ENCODE assay signal across 28 cellular contexts in the genomic region with DNA sequence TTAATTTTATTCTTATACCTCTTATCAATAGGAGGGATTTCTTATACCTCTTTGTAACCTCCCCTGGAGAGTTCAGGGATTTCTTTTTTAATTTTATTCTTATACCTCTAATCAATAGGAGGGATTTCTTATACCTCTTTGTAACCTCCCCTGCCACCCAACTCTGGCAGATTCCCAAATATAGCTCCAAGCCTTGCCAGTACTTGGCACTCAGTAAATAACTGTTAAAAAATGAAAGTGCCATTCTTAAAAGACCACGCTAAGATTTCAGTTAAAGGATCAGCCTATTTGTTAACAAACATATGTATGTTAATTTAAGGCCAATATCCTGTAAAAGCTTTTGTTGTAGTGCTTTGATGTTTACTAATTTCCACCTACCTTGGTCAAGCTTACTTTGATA. TPM values are rescaled to one million over a fixed set of nuclear protein-coding genes. Genes with fewer than 3 reads are reported as not detected.
DNase-seq lines count a peak whose midpoint lies in the region; ATAC-seq, FAIRE-seq and TF ChIP-seq lines count a peak whose summit lies in the region.
"Had no signal": no experiment of that assay in that cellular context is flagged by ENCODE, and none has a peak within 500 bp of the region (broad histone marks: within the 10 kb centered on the region; RNA-seq: fewer than 3 reads in every experiment).

No MANE protein-coding gene starts in this region.

- DNase-seq in HepG2 (ENCODE audit: low spot score), result no peak
- no peak for DNase-seq in right lobe of liver
- no peak for DNase-seq in T-helper 17 cell
- no peak for DNase-seq in naive thymus-derived CD4-positive, alpha-beta T cell
- no peak for DNase-seq in DMS114 treated with DMSO at 0.1 percent for 48 hours (lab: John Stamatoyannopoulos, UW; ENCODE audit: unreplicated experiment)
- no peak for DNase-seq in NCI-H2107 treated with DMSO at 0.1 percent for 48 hours (lab: John Stamatoyannopoulos, UW; ENCODE audit: unreplicated experiment)
- DNase-seq in endodermal cell, result no peak
- DNase-seq: amniotic stem cell; DMS53; foreskin melanocyte; GDM1; Kasumi-1; left colon; naive B cell; NCI-H1105 treated with DMSO at 0.1 percent for 48 hours; NCI-H2081; NCI-H345; NCI-H748 treated with DMSO at 0.1 percent for 48 hours; ovary; stimulated activated CD4-positive, alpha-beta T cell treated with anti-CD3 and anti-CD28 coated beads, Interleukin-4, amount 100 ng/mL, for 1 hour; stimulated activated naive CD4-positive, alpha-beta T cell had no signal

- no peaks in the 10 kb centered on the region for H3K27me3 Mint-ChIP-seq in T-helper 17 cell
- H3K27me3 Mint-ChIP-seq in naive thymus-derived CD4-positive, alpha-beta T cell, result no peaks in the 10 kb centered on the region
- peaks cover 3% of the 10 kb centered on the region for H3K27me3 Mint-ChIP-seq in endodermal cell (ENCODE audit: insufficient read depth)
- H3K27me3 Mint-ChIP-seq: naive B cell had no signal

- intact Hi-C loops in HepG2 (cut with micrococcal nuclease; ENCODE audit: unreplicated experiment) (no loop called here), right lobe of liver (cut with DNase I) (no loop called here)
- intact Hi-C loops in naive thymus-derived CD4-positive, alpha-beta T cell (cut with micrococcal nuclease), result loop anchor here in 1 of 2 donors (5.0 kb wide), 1 partner anchor 84 kb away; the partner anchor contains the start of gene CREG2

- peaks cover 97% of the 10 kb centered on the region for H3K79me2 ChIP-seq in HepG2 (ENCODE audit: insufficient read depth, low read length)

- no peak overlapping the region for H3K27ac ChIP-seq in HepG2 (ENCODE audit: extremely low read length, insufficient read depth, low read length)
- H3K27ac ChIP-seq in right lobe of liver, result no peak overlapping the region
- H3K27ac ChIP-seq in naive thymus-derived CD4-positive, alpha-beta T cell (ENCODE audit: low read depth, low read length), result peak overlapping the region; percentile 26
- no peak overlapping the region for H3K27ac ChIP-seq in endodermal cell (ENCODE audit: low read depth, low read length)
- H3K27ac ChIP-seq: breast epithelium, esophagus muscularis mucosa, HL-60, ovary, right atrium auricular region had no signal

- peaks cover 80% of the 10 kb centered on the region for H4K20me1 ChIP-seq in HepG2 (ENCODE audit: insufficient read depth, low read length)

- H3K4me3 Mint-ChIP-seq in T-helper 17 cell (peak overlapping the region; percentile 100), endodermal cell (no peak overlapping the region)
- H3K4me3 Mint-ChIP-seq in naive thymus-derived CD4-positive, alpha-beta T cell, result peak overlapping the region; percentile 27 to 99 (median 92)

- TF ChIP-seq EP300 in HepG2 (IDR thresholded peaks at IDR 0.05; ENCODE audit: low read depth in 2 of 2, low read length in 2 of 2) (no peak), HepG2 (CRISPR knock-in tag; IDR thresholded peaks at IDR 0.05; ENCODE audit: borderline replicate concordance) (no peak)

- ATAC-seq in HepG2 (no peak), right lobe of liver (no peak), T-helper 17 cell (no peak)
- no peak for ATAC-seq in naive thymus-derived CD4-positive, alpha-beta T cell
- ATAC-seq: left colon, Right ventricle myocardium inferior had no signal

- H3K9me3 Mint-ChIP-seq in naive thymus-derived CD4-positive, alpha-beta T cell, result no peaks in the 10 kb centered on the region
- H3K9me3 Mint-ChIP-seq in endodermal cell, result no peaks in the 10 kb centered on the region
- H3K9me3 Mint-ChIP-seq: activated T-helper 2 cell treated with anti-CD3 and anti-CD28 coated beads, Interferon-gamma antibody, Interleukin-2, Interleukin-4, amounts not matched to agents 10 μg/mL and 5 μg/mL and 100 μg/mL, durations not matched to agents 14 hours and 24 hours and 36 hours; naive B cell had no signal

- H3K9ac ChIP-seq in HepG2 (ENCODE audit: insufficient read depth, low read depth, low read length) (no peak overlapping the region), endodermal cell (ENCODE audit: extremely low read depth, low read length, poor library complexity, severe bottlenecking) (no peak overlapping the region)

- H3K4me2 ChIP-seq in HepG2 (ENCODE audit: low read depth, low read length), result peak overlapping the region; percentile 82

- H3K36me3 ChIP-seq in HepG2 (replicated peaks in 1 of 2; ENCODE audit: control insufficient read depth in 1 of 2, insufficient read depth in 2 of 2, low read length in 2 of 2), result peaks cover 0 to 45% of the 10 kb centered on the region in 2 experiments; a peak in 4 of 5 replicates
- H3K36me3 ChIP-seq in right lobe of liver, result no peaks in the 10 kb centered on the region
- H3K36me3 ChIP-seq in naive thymus-derived CD4-positive, alpha-beta T cell (ENCODE audit: control insufficient read depth in 2 of 3, insufficient read depth in 3 of 3, low read length in 3 of 3), result peaks cover 0 to 5% (median 0%) of the 10 kb centered on the region in 3 experiments
- H3K36me3 ChIP-seq in endodermal cell (ENCODE audit: control insufficient read depth, insufficient read depth, low read length), result no peaks in the 10 kb centered on the region
- H3K36me3 ChIP-seq: breast epithelium, ovary had no signal

- CTCF ChIA-PET in HepG2 (lab: Yijun Ruan, JAX; ENCODE audit: low intra/inter-chr PET ratio, low total read pairs), result no interaction called here
- CTCF ChIA-PET in naive thymus-derived CD4-positive, alpha-beta T cell (lab: Charles Lee), result interaction anchor here (1.0 kb wide), 1 partner anchor 38 kb away, joined by 4 read pairs; no protein-coding TSS in a partner anchor

- TF ChIP-seq CTCF in HepG2 (CRISPR knock-in tag; IDR thresholded peaks at IDR 0.05), result no peak
- TF ChIP-seq CTCF in right lobe of liver (IDR thresholded peaks at IDR 0.05), result no peak
- no peak for TF ChIP-seq CTCF in endodermal cell (conservative IDR thresholded peaks at IDR 0.05)

- H3K9me3 ChIP-seq in HepG2 (ENCODE audit: low read length) (no peaks in the 10 kb centered on the region), right lobe of liver (no peaks in the 10 kb centered on the region), T-helper 17 cell (ENCODE audit: control insufficient read depth, low read length, poor library complexity, severe bottlenecking) (no peaks in the 10 kb centered on the region), endodermal cell (ENCODE audit: control insufficient read depth, low read length) (no peaks in the 10 kb centered on the region)
- no peaks in the 10 kb centered on the region for H3K9me3 ChIP-seq in naive thymus-derived CD4-positive, alpha-beta T cell (ENCODE audit: control insufficient read depth in 2 of 3, low read length in 3 of 3)
- H3K9me3 ChIP-seq: breast epithelium, esophagus muscularis mucosa, ovary, right atrium auricular region had no signal

- no peak for TF ChIP-seq POLR2A in HepG2 (IDR thresholded peaks at IDR 0.05; ENCODE audit: insufficient read depth in 1 of 2, low read depth in 2 of 2, low read length in 2 of 2)
- TF ChIP-seq POLR2A in right lobe of liver (IDR thresholded peaks at IDR 0.05), result no peak

- BruUV-seq in HepG2 (replicated peaks; lab: Mats Ljungman, UMichigan), result no TSS peak

- H3K4me1 Mint-ChIP-seq in T-helper 17 cell (peaks cover 51% of the 10 kb centered on the region), endodermal cell (peaks cover 35% of the 10 kb centered on the region)
- H3K4me1 Mint-ChIP-seq in naive thymus-derived CD4-positive, alpha-beta T cell, result peaks cover 54 to 84% (median 77%) of the 10 kb centered on the region in 7 donors

- no peak overlapping the region; a peak in 1 of 6 replicates for H3K4me3 ChIP-seq in HepG2 (replicated peaks in 1 of 3; ENCODE audit: insufficient read depth in 1 of 3, low read depth in 2 of 3, low read length in 3 of 3)
- no peak overlapping the region for H3K4me3 ChIP-seq in right lobe of liver
- no peak overlapping the region for H3K4me3 ChIP-seq in naive thymus-derived CD4-positive, alpha-beta T cell (ENCODE audit: low read length)
- H3K4me3 ChIP-seq in endodermal cell (ENCODE audit: low read length), result no peak overlapping the region
- H3K4me3 ChIP-seq: breast epithelium, esophagus muscularis mucosa, ovary, right atrium auricular region had no signal

- no peak for FAIRE-seq in HepG2 (lab: Jason Lieb, UNC)
- FAIRE-seq: colon had no signal

- H3K27me3 ChIP-seq in HepG2 (ENCODE audit: control insufficient read depth in 1 of 2, insufficient read depth in 2 of 2, low read length in 2 of 2), result no peaks in the 10 kb centered on the region; a peak in 1 of 5 replicates
- no peaks in the 10 kb centered on the region for H3K27me3 ChIP-seq in right lobe of liver
- H3K27me3 ChIP-seq in naive thymus-derived CD4-positive, alpha-beta T cell (ENCODE audit: control insufficient read depth in 2 of 2, insufficient read depth in 2 of 2, low read length in 2 of 2), result no peaks in the 10 kb centered on the region
- no peaks in the 10 kb centered on the region for H3K27me3 ChIP-seq in endodermal cell (ENCODE audit: control insufficient read depth, insufficient read depth, low read length, poor library complexity, severe bottlenecking)
- H3K27me3 ChIP-seq: breast epithelium, esophagus muscularis mucosa, ovary, right atrium auricular region had no signal

- H3K4me1 ChIP-seq in HepG2 (ENCODE audit: insufficient read depth, low read length) (peaks cover 81% of the 10 kb centered on the region), right lobe of liver (peaks cover 0 to 59% (median 0%) of the 10 kb centered on the region in 4 donors), endodermal cell (ENCODE audit: control insufficient read depth, insufficient read depth, low read length) (peaks cover 12% of the 10 kb centered on the region)
- H3K4me1 ChIP-seq in naive thymus-derived CD4-positive, alpha-beta T cell (ENCODE audit: control insufficient read depth in 2 of 2, insufficient read depth in 2 of 2, low read length in 2 of 2), result peaks cover 46 to 68% of the 10 kb centered on the region in 2 donors

- peaks cover 7% of the 10 kb centered on the region for H3K36me3 Mint-ChIP-seq in T-helper 17 cell (ENCODE audit: low read depth)
- peaks cover 0 to 39% (median 6%) of the 10 kb centered on the region in 5 donors for H3K36me3 Mint-ChIP-seq in naive thymus-derived CD4-positive, alpha-beta T cell
- peaks cover 13% of the 10 kb centered on the region for H3K36me3 Mint-ChIP-seq in endodermal cell (ENCODE audit: low read depth)

- TF ChIP-seq RAD21 in HepG2 (CRISPR knock-in tag; IDR thresholded peaks at IDR 0.05), result no peak

- 85% methylated on average over 1 of the region's 1 CpG for WGBS in HepG2 (ENCODE audit: low lambda C conversion rate)
- WGBS in right lobe of liver (ENCODE audit: insufficient coverage, low coverage, low lambda C conversion rate, missing lambda C conversion rate), result 33% methylated on average over 1 of the region's 1 CpG
- 100% methylated on average over 1 of the region's 1 CpG; no CpG with 5 or more reads in 1 of the 2 experiments for WGBS in endodermal cell (ENCODE audit: insufficient coverage in 1 of 2, insufficient read length in 1 of 2), 2 experiments

- no peak overlapping the region for H2AFZ ChIP-seq in HepG2 (ENCODE audit: low read length)

- H3K27ac Mint-ChIP-seq in T-helper 17 cell (peak overlapping the region; percentile 99), endodermal cell (no peak overlapping the region)
- H3K27ac Mint-ChIP-seq in naive thymus-derived CD4-positive, alpha-beta T cell, result peak overlapping the region in 7 of 9 donors; percentile 77 to 99 (median 91)
- H3K27ac Mint-ChIP-seq: activated T-helper 2 cell treated with anti-CD3 and anti-CD28 coated beads, Interferon-gamma antibody, Interleukin-2, Interleukin-4, amounts not matched to agents 10 μg/mL and 5 μg/mL and 100 μg/mL, durations not matched to agents 14 hours and 24 hours and 36 hours had no signal

- POLR2A ChIA-PET in HepG2 (lab: Yijun Ruan, JAX), result no interaction called here
- POLR2A ChIA-PET in naive thymus-derived CD4-positive, alpha-beta T cell (lab: Charles Lee), result interaction anchor here (0.7 kb wide), 3 partner anchors 13 to 83 kb away, joined by 3 to 4 read pairs (median 4); no protein-coding TSS in a partner anchor

- in situ Hi-C loops in HepG2 (cut with HindIII; ENCODE audit: extremely low pct_ligation_motif_present, low pct_unique_long_range_greater_than_20kb), result no loop called here

RNA-seq across cellular contexts. Expression of gene RNF149, which starts 4.8 kb away (rescaled TPM):
- total RNA-seq in HepG2 (2016; rRNA removed; fragmentation: Illumina TruSeq; extraction: Trizol), result 45.7 and 109 TPM in 2 replicates
- 31.6 and 37.7 TPM in 2 replicates for total RNA-seq in HepG2 (2016; cell fraction: cytosol; rRNA removed; fragmentation: Illumina TruSeq; extraction: Trizol; ENCODE audit: low read depth)
- 40.9 and 111 TPM in 2 replicates for total RNA-seq in HepG2 (2016; cell fraction: insoluble cytoplasmic fraction; rRNA removed; fragmentation: Illumina TruSeq; extraction: Trizol)
- total RNA-seq in HepG2 (2016; cell fraction: membrane; rRNA removed; fragmentation: Illumina TruSeq; extraction: Trizol), result 40.3 and 50.9 TPM in 2 replicates
- 138 and 175 TPM in 2 replicates for total RNA-seq in HepG2 (2016; cell fraction: nucleus; rRNA removed; fragmentation: Illumina TruSeq; extraction: Trizol)
- 87.2 and 87.6 TPM in 2 replicates for polyA plus RNA-seq in HepG2 (2011; rRNA removed)
- polyA plus RNA-seq in HepG2 (2011; cell fraction: cytosol; rRNA removed), result 33.2 and 46.3 TPM in 2 replicates
- polyA plus RNA-seq in HepG2 (2011; cell fraction: nucleus; rRNA removed), result 67.6 and 82.1 TPM in 2 replicates
- polyA plus RNA-seq in HepG2 (2012), result 91.6 and 103 TPM in 2 replicates
- polyA plus RNA-seq in HepG2 (2016; cell fraction: cytosol; fragmentation: Illumina TruSeq; extraction: Trizol; ENCODE audit: low read depth), result 12.2 and 15.7 TPM in 2 replicates
- 37.5 and 38.4 TPM in 2 replicates for polyA plus RNA-seq in HepG2 (2016; cell fraction: insoluble cytoplasmic fraction; fragmentation: Illumina TruSeq; extraction: Trizol; ENCODE audit: low read depth)
- 22.7 and 27.3 TPM in 2 replicates for polyA plus RNA-seq in HepG2 (2016; cell fraction: membrane; fragmentation: Illumina TruSeq; extraction: Trizol; ENCODE audit: low read depth)
- 273 and 274 TPM in 2 replicates for polyA plus RNA-seq in HepG2 (2016; cell fraction: nucleus; fragmentation: Illumina TruSeq; extraction: Trizol; ENCODE audit: insufficient read depth, low read depth)
- 41.3 and 47.7 TPM in 2 replicates for polyA minus RNA-seq in HepG2 (2011; rRNA and poly(A)+ RNA removed; ENCODE audit: low replicate concordance)
- polyA minus RNA-seq in HepG2 (2011; cell fraction: cytosol; rRNA and poly(A)+ RNA removed), result 41.9 and 57.0 TPM in 2 replicates
- 147 and 171 TPM in 2 replicates for polyA minus RNA-seq in HepG2 (2011; cell fraction: nucleus; rRNA and poly(A)+ RNA removed)
- total RNA-seq in right lobe of liver, result 10 to 100 TPM; 20.3 to 45.4 (median 32.2) TPM
- 100 to 1,000 TPM; 180 to 185 TPM for total RNA-seq in T-helper 17 cell
- 100 to 1,000 TPM in 4 of 5 experiments, 10 to 100 TPM in 1; 88.9 to 159 (median 114) TPM for total RNA-seq in naive thymus-derived CD4-positive, alpha-beta T cell
- 10 to 100 TPM; 45.2 to 52.6 TPM for polyA plus RNA-seq in naive thymus-derived CD4-positive, alpha-beta T cell
- total RNA-seq in endodermal cell, result 10 to 100 TPM; 26.4 to 36.3 TPM
- 30.9 TPM for polyA plus RNA-seq in endodermal cell (2013, experiment 1 of 2)
- 26.1 TPM for polyA plus RNA-seq in endodermal cell (2013, experiment 2 of 2)

RNA-seq across cellular contexts. Expression of gene CNOT11, which starts 51.0 kb away (rescaled TPM):
- total RNA-seq in HepG2 (2016; rRNA removed; fragmentation: Illumina TruSeq; extraction: Trizol) (100 and 114 TPM in 2 replicates), right lobe of liver (10 to 100 TPM; 17.0 to 28.5 (median 21.5) TPM), T-helper 17 cell (10 to 100 TPM; 48.3 to 48.5 TPM), endodermal cell (10 to 100 TPM; 46.1 to 49.3 TPM)
- 34.2 and 39.4 TPM in 2 replicates for total RNA-seq in HepG2 (2016; cell fraction: cytosol; rRNA removed; fragmentation: Illumina TruSeq; extraction: Trizol; ENCODE audit: low read depth)
- total RNA-seq in HepG2 (2016; cell fraction: insoluble cytoplasmic fraction; rRNA removed; fragmentation: Illumina TruSeq; extraction: Trizol), result 93.7 and 119 TPM in 2 replicates
- total RNA-seq in HepG2 (2016; cell fraction: membrane; rRNA removed; fragmentation: Illumina TruSeq; extraction: Trizol), result 65.8 and 70.3 TPM in 2 replicates
- total RNA-seq in HepG2 (2016; cell fraction: nucleus; rRNA removed; fragmentation: Illumina TruSeq; extraction: Trizol), result 79.5 and 91.1 TPM in 2 replicates
- 202 and 209 TPM in 2 replicates for polyA plus RNA-seq in HepG2 (2011; rRNA removed)
- 91.7 and 128 TPM in 2 replicates for polyA plus RNA-seq in HepG2 (2011; cell fraction: cytosol; rRNA removed)
- polyA plus RNA-seq in HepG2 (2011; cell fraction: nucleus; rRNA removed), result 359 and 415 TPM in 2 replicates
- 100 and 126 TPM in 2 replicates for polyA plus RNA-seq in HepG2 (2012)
- 35.1 and 35.8 TPM in 2 replicates for polyA plus RNA-seq in HepG2 (2016; cell fraction: cytosol; fragmentation: Illumina TruSeq; extraction: Trizol; ENCODE audit: low read depth)
- polyA plus RNA-seq in HepG2 (2016; cell fraction: insoluble cytoplasmic fraction; fragmentation: Illumina TruSeq; extraction: Trizol; ENCODE audit: low read depth), result 160 and 184 TPM in 2 replicates
- polyA plus RNA-seq in HepG2 (2016; cell fraction: membrane; fragmentation: Illumina TruSeq; extraction: Trizol; ENCODE audit: low read depth), result 62.2 and 66.8 TPM in 2 replicates
- polyA plus RNA-seq in HepG2 (2016; cell fraction: nucleus; fragmentation: Illumina TruSeq; extraction: Trizol; ENCODE audit: insufficient read depth, low read depth), result 277 TPM in 2 replicates
- 74.3 and 87.7 TPM in 2 replicates for polyA minus RNA-seq in HepG2 (2011; rRNA and poly(A)+ RNA removed; ENCODE audit: low replicate concordance)
- 102 and 132 TPM in 2 replicates for polyA minus RNA-seq in HepG2 (2011; cell fraction: cytosol; rRNA and poly(A)+ RNA removed)
- polyA minus RNA-seq in HepG2 (2011; cell fraction: nucleus; rRNA and poly(A)+ RNA removed), result 80.2 and 123 TPM in 2 replicates
- 10 to 100 TPM; 49.0 to 65.7 (median 54.3) TPM for total RNA-seq in naive thymus-derived CD4-positive, alpha-beta T cell
- 10 to 100 TPM; 60.4 to 64.0 TPM for polyA plus RNA-seq in naive thymus-derived CD4-positive, alpha-beta T cell
- 46.1 TPM for polyA plus RNA-seq in endodermal cell (2013, experiment 1 of 2)
- 36.0 TPM for polyA plus RNA-seq in endodermal cell (2013, experiment 2 of 2)
